Comparison of ENCODE assay signal across 8 cellular contexts in genomic region chr6:85669735-85670194, GRCh38. TPM values are rescaled to one million over a fixed set of nuclear protein-coding genes. Genes with fewer than 3 reads are reported as not detected.
DNase-seq lines count a peak whose midpoint lies in the region; ATAC-seq and TF ChIP-seq lines count a peak whose summit lies in the region.

No MANE protein-coding gene starts in this region.

- H3K27me3 Mint-ChIP-seq in neural progenitor cell (ENCODE audit: insufficient read depth, low read depth): peaks cover 4% of the 10 kb centered on the region

- DNase-seq in SIG-M5 treated with dmso at 0.1 percent for 504 hours (lab: John Stamatoyannopoulos, UW; ENCODE audit: unreplicated experiment) (peak; percentile 38), amniotic epithelial cell (ENCODE audit: low read depth) (peak; percentile 63), neural progenitor cell (ENCODE audit: low spot score) (no peak), caudate nucleus (lab: John Stamatoyannopoulos, UW) (no peak), erythroblast (lab: John Stamatoyannopoulos, UW) (no peak)

- H3K4me3 ChIP-seq in ACC112 (ENCODE audit: low read depth, low read length) (no peak overlapping the region), neural progenitor cell (no peak overlapping the region)

- peaks cover 19% of the 10 kb centered on the region for H3K4me1 Mint-ChIP-seq in neural progenitor cell

- no peak overlapping the region for H3K4me3 Mint-ChIP-seq in neural progenitor cell

- H2AFZ ChIP-seq in ACC112 (ENCODE audit: low read length, unreplicated experiment) (peak overlapping the region; percentile 26), neural progenitor cell (replicated peaks) (no peak overlapping the region)

- H3K4me1 ChIP-seq in ACC112 (ENCODE audit: control insufficient read depth, insufficient read depth, low read length, unreplicated experiment): peaks cover 15% of the 10 kb centered on the region
- H3K4me1 ChIP-seq in neural progenitor cell: peaks cover 3% of the 10 kb centered on the region

- H3K36me3 Mint-ChIP-seq in neural progenitor cell: peaks cover 33% of the 10 kb centered on the region

- peaks cover 38% of the 10 kb centered on the region for H4K20me1 ChIP-seq in neural progenitor cell (ENCODE audit: low read depth)

- no peaks in the 10 kb centered on the region for H3K9me3 ChIP-seq in neural progenitor cell (ENCODE audit: low read depth)

- H3F3A ChIP-seq in neural progenitor cell (ENCODE audit: low read depth): peaks cover 43% of the 10 kb centered on the region

- no peak overlapping the region for H3K9ac ChIP-seq in neural progenitor cell

- 0 out of 2 replicates have a peak overlapping the region, but pooled peaks have one; percentile 9 for H3K27ac ChIP-seq in ACC112 (ENCODE audit: low read depth, low read length)
- H3K27ac ChIP-seq in neural progenitor cell: peak overlapping the region; percentile 59
- no peak overlapping the region for H3K27ac ChIP-seq in caudate nucleus (ENCODE audit: low read depth, low read length)

- TF ChIP-seq CTCF in neural progenitor cell (IDR thresholded peaks at IDR 0.05): no peak

- peak; percentile 98 for ATAC-seq in GM19035 (IDR thresholded peaks at IDR 0.05; ENCODE audit: unreplicated experiment)
- peak; percentile 96 for ATAC-seq in HG03097 (IDR thresholded peaks at IDR 0.05; ENCODE audit: low FRiP score, unreplicated experiment)

- H3K4me2 ChIP-seq in neural progenitor cell: no peak overlapping the region

- H3K27me3 ChIP-seq in ACC112 (ENCODE audit: insufficient read depth, low read length) (no peaks in the 10 kb centered on the region), neural progenitor cell (no peaks in the 10 kb centered on the region)

- no peaks in the 10 kb centered on the region for H3K9me3 Mint-ChIP-seq in neural progenitor cell

- H3K27ac Mint-ChIP-seq in neural progenitor cell: no peak overlapping the region

- H3K36me3 ChIP-seq in ACC112 (ENCODE audit: insufficient read depth, low read length): peaks cover 16% of the 10 kb centered on the region
- no peaks in the 10 kb centered on the region for H3K36me3 ChIP-seq in neural progenitor cell

- H3K79me2 ChIP-seq in ACC112 (ENCODE audit: control insufficient read depth, insufficient read depth, low read length, unreplicated experiment) (peaks cover 12% of the 10 kb centered on the region), neural progenitor cell (ENCODE audit: low read depth) (peaks cover 29% of the 10 kb centered on the region)

- no peak for TF ChIP-seq POLR2A in erythroblast (IDR thresholded peaks at IDR 0.05; ENCODE audit: low read length)

RNA-seq across cellular contexts. Expression of gene SYNCRIP, which starts 27.1 kb away (rescaled TPM):
- 80.5 and 150 TPM in 2 replicates for total RNA-seq in neural progenitor cell (ENCODE audit: low replicate concordance)

Comparison
In these comparisons a context has a peak if more than half of its experiments do, and no peak if none do; other contexts are left out.
1. DNase-seq: peak in SIG-M5 treated with dmso at 0.1 percent for 504 hours (single experiment) and amniotic epithelial cell (single experiment); none in neural progenitor cell (single experiment), caudate nucleus (0 of 61) and erythroblast (0 of 2).